Comparison of ENCODE assay signal across 1 cellular context in genomic region chr14:94162466-94162865, GRCh38.
TF ChIP-seq lines count a peak whose summit lies in the region.

No MANE protein-coding gene starts in this region.

TF ChIP-seq in HepG2, 621 proteins besides CTCF, POLR2A, EP300 and RAD21 (continued from another document):
- TF ChIP-seq MYPOP (CRISPR knock-in tag; IDR thresholded peaks at IDR 0.05) (0 out of 2 replicates have a peak, but pooled peaks have one; percentile 55), THRA (CRISPR knock-in tag; IDR thresholded peaks at IDR 0.05; ENCODE audit: borderline replicate concordance) (no peak), ETV5 (CRISPR knock-in tag; IDR thresholded peaks at IDR 0.05; ENCODE audit: borderline replicate concordance) (peak; percentile 38; the same call in 1 of the 2 replicates), YY1 (IDR thresholded peaks at IDR 0.05; ENCODE audit: insufficient read depth, insufficient replicate concordance, low read depth, low read length) (peak; percentile 59), ZNF17 (CRISPR knock-in tag; IDR thresholded peaks at IDR 0.05) (no peak), ZNF180 (CRISPR knock-in tag; IDR thresholded peaks at IDR 0.05; ENCODE audit: borderline replicate concordance, low read depth) (no peak), CENPT (CRISPR knock-in tag; IDR thresholded peaks at IDR 0.05; ENCODE audit: low read depth) (no peak)
